2 cellular contexts compared by ENCODE assay signal in genomic region chr18:11798271-11798670, GRCh38.
TF ChIP-seq lines count a peak whose summit lies in the region.

No MANE protein-coding gene starts in this region.

TF ChIP-seq in HepG2, 621 proteins besides CTCF, POLR2A, EP300 and RAD21:
- TF ChIP-seq TEAD3 (CRISPR knock-in tag; optimal IDR thresholded peaks at IDR 0.05; ENCODE audit: borderline replicate concordance): peak; percentile 13
- no peak for TF ChIP-seq ZNF616 (CRISPR knock-in tag; IDR thresholded peaks at IDR 0.05; ENCODE audit: low read depth)
- no peak for TF ChIP-seq PAF1 (CRISPR knock-in tag; IDR thresholded peaks at IDR 0.05)
- no peak for TF ChIP-seq JUN (CRISPR knock-in tag; IDR thresholded peaks at IDR 0.05)
- TF ChIP-seq RARA (CRISPR knock-in tag; IDR thresholded peaks at IDR 0.05): peak; percentile 72
- TF ChIP-seq ZNF337 (CRISPR knock-in tag; IDR thresholded peaks at IDR 0.05; ENCODE audit: borderline replicate concordance, low read depth): no peak
- TF ChIP-seq ZNF772 (CRISPR knock-in tag; IDR thresholded peaks at IDR 0.05): no peak
- peak; percentile 52 for TF ChIP-seq SKI (IDR thresholded peaks at IDR 0.05; ENCODE audit: partially characterized antibody)
- TF ChIP-seq HIVEP1 (CRISPR knock-in tag; IDR thresholded peaks at IDR 0.05): no peak
- no peak for TF ChIP-seq TOE1 (CRISPR knock-in tag; IDR thresholded peaks at IDR 0.05)
- TF ChIP-seq SALL1 (CRISPR knock-in tag; IDR thresholded peaks at IDR 0.05): no peak
- TF ChIP-seq ZIK1 (CRISPR knock-in tag; IDR thresholded peaks at IDR 0.05; ENCODE audit: borderline replicate concordance, low read depth): no peak
- TF ChIP-seq ZNF350 (CRISPR knock-in tag; IDR thresholded peaks at IDR 0.05; ENCODE audit: borderline replicate concordance, low read depth): no peak
- no peak for TF ChIP-seq ERF (CRISPR knock-in tag; IDR thresholded peaks at IDR 0.05)
- no peak for TF ChIP-seq TFAP4 (IDR thresholded peaks at IDR 0.05; ENCODE audit: borderline replicate concordance, low read depth)

TF ChIP-seq in K562, 482 proteins besides CTCF, POLR2A, EP300 and RAD21:
- TF ChIP-seq, protein P1, sequence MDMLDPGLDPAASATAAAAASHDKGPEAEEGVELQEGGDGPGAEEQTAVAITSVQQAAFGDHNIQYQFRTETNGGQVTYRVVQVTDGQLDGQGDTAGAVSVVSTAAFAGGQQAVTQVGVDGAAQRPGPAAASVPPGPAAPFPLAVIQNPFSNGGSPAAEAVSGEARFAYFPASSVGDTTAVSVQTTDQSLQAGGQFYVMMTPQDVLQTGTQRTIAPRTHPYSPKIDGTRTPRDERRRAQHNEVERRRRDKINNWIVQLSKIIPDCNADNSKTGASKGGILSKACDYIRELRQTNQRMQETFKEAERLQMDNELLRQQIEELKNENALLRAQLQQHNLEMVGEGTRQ (CRISPR knock-in tag; IDR thresholded peaks at IDR 0.05): no peak
- TF ChIP-seq ZNF197 (CRISPR knock-in tag; IDR thresholded peaks at IDR 0.05; ENCODE audit: low read depth) (no peak), KAT8 (IDR thresholded peaks at IDR 0.05; ENCODE audit: low read depth) (no peak), HMG20B (CRISPR knock-in tag; IDR thresholded peaks at IDR 0.05) (no peak), TAF1 (IDR thresholded peaks at IDR 0.05; ENCODE audit: control insufficient read depth, extremely low read depth, insufficient read depth, low read length, severe bottlenecking) (no peak), ILF3 (IDR thresholded peaks at IDR 0.05; ENCODE audit: borderline replicate concordance) (no peak), ZNF124 (CRISPR knock-in tag; IDR thresholded peaks at IDR 0.05) (no peak), CXXC5 (CRISPR knock-in tag; IDR thresholded peaks at IDR 0.05) (no peak), NCOA4 (IDR thresholded peaks at IDR 0.05; ENCODE audit: partially characterized antibody) (no peak), ZNF707 (CRISPR knock-in tag; conservative IDR thresholded peaks at IDR 0.05) (no peak), ID3 (CRISPR knock-in tag; IDR thresholded peaks at IDR 0.05) (no peak), ID3 (tag; IDR thresholded peaks at IDR 0.05) (no peak), CBX5 (IDR thresholded peaks at IDR 0.05; ENCODE audit: borderline replicate concordance, low read depth) (no peak)
- TF ChIP-seq, protein P2, sequence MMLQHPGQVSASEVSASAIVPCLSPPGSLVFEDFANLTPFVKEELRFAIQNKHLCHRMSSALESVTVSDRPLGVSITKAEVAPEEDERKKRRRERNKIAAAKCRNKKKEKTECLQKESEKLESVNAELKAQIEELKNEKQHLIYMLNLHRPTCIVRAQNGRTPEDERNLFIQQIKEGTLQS (IDR thresholded peaks at IDR 0.05): no peak
- TF ChIP-seq, protein P2 (CRISPR knock-in tag; conservative IDR thresholded peaks at IDR 0.05): no peak
- TF ChIP-seq, protein P3, sequence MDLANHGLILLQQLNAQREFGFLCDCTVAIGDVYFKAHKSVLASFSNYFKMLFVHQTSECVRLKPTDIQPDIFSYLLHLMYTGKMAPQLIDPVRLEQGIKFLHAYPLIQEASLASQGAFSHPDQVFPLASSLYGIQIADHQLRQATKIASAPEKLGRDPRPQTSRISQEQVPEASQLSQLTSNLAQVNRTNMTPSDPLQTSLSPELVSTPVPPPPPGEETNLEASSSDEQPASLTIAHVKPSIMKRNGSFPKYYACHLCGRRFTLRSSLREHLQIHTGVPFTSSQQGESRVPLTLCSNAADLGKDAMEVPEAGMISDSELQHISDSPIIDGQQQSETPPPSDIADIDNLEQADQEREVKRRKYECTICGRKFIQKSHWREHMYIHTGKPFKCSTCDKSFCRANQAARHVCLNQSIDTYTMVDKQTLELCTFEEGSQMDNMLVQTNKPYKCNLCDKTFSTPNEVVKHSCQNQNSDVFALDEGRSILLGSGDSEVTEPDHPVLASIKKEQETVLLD (IDR thresholded peaks at IDR 0.05): no peak
TF ChIP-seq in K562: peak in this region for 0.
